ENCODE assay signal across 24 cellular contexts in the genomic region with DNA sequence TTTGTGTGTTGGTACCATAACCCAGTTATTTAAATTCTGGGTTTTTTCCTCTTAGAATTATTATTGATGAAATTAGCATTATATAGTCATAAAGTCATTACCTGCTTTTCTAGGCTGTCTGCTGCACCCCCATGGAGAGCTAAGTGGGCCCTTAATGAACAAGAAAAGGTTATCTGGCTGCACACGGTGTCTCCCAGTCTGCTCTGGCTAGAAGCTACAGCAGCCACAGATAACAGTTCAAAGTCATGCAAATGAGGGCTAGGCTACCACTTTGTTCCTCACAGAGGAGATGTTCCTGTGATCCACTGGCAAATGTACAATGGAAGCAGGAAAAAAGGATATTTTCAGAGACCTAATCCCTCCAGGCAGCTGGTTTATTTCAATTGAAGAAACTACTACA.
A peak's percentile ranks its signal among the peaks of the same experiment; 100 is the strongest.
DNase-seq lines count a peak whose midpoint lies in the region; ATAC-seq and TF ChIP-seq lines count a peak whose summit lies in the region.
"Had no signal": no experiment of that assay in that cellular context is flagged by ENCODE, and none has a peak within 500 bp of the region (broad histone marks: within the 10 kb centered on the region; RNA-seq: fewer than 3 reads in every experiment).

No MANE protein-coding gene starts in this region.

- intact Hi-C loops in posterior vena cava (cut with DNase I) (loop anchor here in 1 of 2 donors (10.0 kb wide), 1 partner anchor 115 kb away; no protein-coding TSS in a partner anchor), left ventricle myocardium inferior (cut with micrococcal nuclease) (no loop called here)

- H3K9me3 Mint-ChIP-seq in endodermal cell = no peaks in the 10 kb centered on the region

- no peak overlapping the region for H3K9ac ChIP-seq in endodermal cell (ENCODE audit: extremely low read depth, low read length, poor library complexity, severe bottlenecking)

- H3K36me3 ChIP-seq in endodermal cell (ENCODE audit: control insufficient read depth, insufficient read depth, low read length) (no peaks in the 10 kb centered on the region), left ventricle myocardium inferior (no peaks in the 10 kb centered on the region)
- H3K36me3 ChIP-seq: BE2C, upper lobe of left lung had no signal

- H3K4me3 ChIP-seq in endodermal cell (ENCODE audit: low read length) (no peak overlapping the region), left ventricle myocardium inferior (no peak overlapping the region)
- H3K4me3 ChIP-seq: GM12878, upper lobe of left lung had no signal

- no peaks in the 10 kb centered on the region for H3K36me3 Mint-ChIP-seq in endodermal cell (ENCODE audit: low read depth)

- TF ChIP-seq CTCF in endodermal cell (conservative IDR thresholded peaks at IDR 0.05) (no peak), left ventricle myocardium inferior (IDR thresholded peaks at IDR 0.05; ENCODE audit: borderline replicate concordance) (no peak)

- no peak overlapping the region for H3K27ac Mint-ChIP-seq in endodermal cell
- H3K27ac Mint-ChIP-seq: activated CD8-positive, alpha-beta T cell treated with anti-CD3 and anti-CD28 coated beads, Interleukin-2, amount 10 ng/mL, durations not matched to agents 7 days and 5 days had no signal

- H3K27me3 Mint-ChIP-seq in endodermal cell (ENCODE audit: insufficient read depth) = peaks cover 7% of the 10 kb centered on the region

- H3K27me3 ChIP-seq in endodermal cell (ENCODE audit: control insufficient read depth, insufficient read depth, low read length, poor library complexity, severe bottlenecking) = no peaks in the 10 kb centered on the region
- peaks cover 70% of the 10 kb centered on the region for H3K27me3 ChIP-seq in left ventricle myocardium inferior (ENCODE audit: low read depth)
- H3K27me3 ChIP-seq: upper lobe of left lung had no signal

- peak overlapping the region; percentile 12 for H3K4me3 Mint-ChIP-seq in endodermal cell
- H3K4me3 Mint-ChIP-seq: activated CD8-positive, alpha-beta T cell treated with anti-CD3 and anti-CD28 coated beads, Interleukin-2, amount 10 ng/mL, durations not matched to agents 7 days and 5 days had no signal

- H3K4me1 Mint-ChIP-seq in endodermal cell = peaks cover 41% of the 10 kb centered on the region

- WGBS in endodermal cell (ENCODE audit: insufficient coverage in 1 of 2, insufficient read length in 1 of 2), 2 experiments = 0 to 2% methylated on average over 1 of the region's 1 CpG

- no peak for ATAC-seq in HG03039 (IDR thresholded peaks at IDR 0.05; ENCODE audit: unreplicated experiment)
- ATAC-seq: activated CD4-positive, CD25-positive, alpha-beta regulatory T cell treated with anti-CD3 and anti-CD28 coated beads, Interleukin-2, amount 50 U/mL, for 24 hours; activated CD8-positive, alpha-beta T cell treated with anti-CD3 and anti-CD28 coated beads, Interleukin-2, amount 10 ng/mL, durations not matched to agents 7 days and 5 days; GM12878; HCT116; PC-3 had no signal

- H3K9me3 ChIP-seq in endodermal cell (ENCODE audit: control insufficient read depth, low read length) = no peaks in the 10 kb centered on the region
- no peaks in the 10 kb centered on the region for H3K9me3 ChIP-seq in left ventricle myocardium inferior (replicated peaks)
- H3K9me3 ChIP-seq: BE2C, upper lobe of left lung had no signal

- no peak overlapping the region for H3K27ac ChIP-seq in endodermal cell (ENCODE audit: low read depth, low read length)
- H3K27ac ChIP-seq in left ventricle myocardium inferior (replicated peaks) = no peak overlapping the region
- H3K27ac ChIP-seq: upper lobe of left lung had no signal

- H3K4me1 ChIP-seq in endodermal cell (ENCODE audit: control insufficient read depth, insufficient read depth, low read length) = peaks cover 10% of the 10 kb centered on the region
- no peaks in the 10 kb centered on the region for H3K4me1 ChIP-seq in left ventricle myocardium inferior
- H3K4me1 ChIP-seq: BE2C, upper lobe of left lung had no signal

- DNase-seq in NCI-H748 (lab: John Stamatoyannopoulos, UW; ENCODE audit: unreplicated experiment) (peak; percentile 24), NCI-H748 treated with DMSO at 0.1 percent for 48 hours (lab: John Stamatoyannopoulos, UW) (no peak), NCI-H526 treated with DMSO at 0.1 percent for 48 hours (lab: John Stamatoyannopoulos, UW) (peak; percentile 25), endodermal cell (peak; percentile 83), activated gamma-delta T cell treated with Interleukin-2 at 50 U/mL for 16 hours (no peak), posterior vena cava (ENCODE audit: low spot score) (no peak), left ventricle myocardium inferior (no peak)
- DNase-seq: activated CD8-positive, alpha-beta T cell treated with anti-CD3 and anti-CD28 coated beads, Interleukin-2, amount 10 ng/mL, durations not matched to agents 7 days and 5 days; activated effector memory CD4-positive, alpha-beta T cell treated with anti-CD3 and anti-CD28 coated beads, Interleukin-2, amount 50 U/mL, for 16 hours; activated T-cell treated with anti-CD3 and anti-CD28 coated beads for 4 hours; BE2C; central memory CD4-positive, alpha-beta T cell; COR-L47; DND-41; mammary epithelial cell; NCI-H1105 treated with DMSO at 0.1 percent for 48 hours; PC-3; Right ventricle myocardium superior; T1000; upper lobe of left lung had no signal

Comparison
In these comparisons a context has a peak if more than half of its experiments do, and no peak if none do; other contexts are left out.
1. DNase-seq: peak in NCI-H748 (single experiment), NCI-H526 treated with DMSO at 0.1 percent for 48 hours (single experiment) and endodermal cell (single experiment); none in NCI-H748 treated with DMSO at 0.1 percent for 48 hours (single experiment), activated gamma-delta T cell treated with Interleukin-2 at 50 U/mL for 16 hours (single experiment), posterior vena cava (single experiment) and left ventricle myocardium inferior (single experiment).